18 cellular contexts compared by ENCODE assay signal in genomic region chr5:125125031-125125823, GRCh38.
DNase-seq lines count a peak whose midpoint lies in the region; FAIRE-seq and TF ChIP-seq lines count a peak whose summit lies in the region.
"Had no signal": no experiment of that assay in that cellular context is flagged by ENCODE, and none has a peak within 500 bp of the region (broad histone marks: within the 10 kb centered on the region; RNA-seq: fewer than 3 reads in every experiment).

No MANE protein-coding gene starts in this region.

- H3K23ac ChIP-seq in mesendoderm (ENCODE audit: low read length) = no peak overlapping the region

- H3F3A ChIP-seq in smooth muscle cell (ENCODE audit: low read depth) = no peaks in the 10 kb centered on the region

- no peak for TF ChIP-seq CTCF in fibroblast of villous mesenchyme (IDR thresholded peaks at IDR 0.05; ENCODE audit: insufficient read depth, low read depth, low read length)
- TF ChIP-seq CTCF in smooth muscle cell (IDR thresholded peaks at IDR 0.05; ENCODE audit: borderline replicate concordance, insufficient read depth, poor library complexity, severe bottlenecking) = no peak

- H3K79me2 ChIP-seq in smooth muscle cell (ENCODE audit: low read depth) (no peaks in the 10 kb centered on the region), mesendoderm (ENCODE audit: control insufficient read depth, insufficient read depth, low read length) (no peaks in the 10 kb centered on the region)

- no peak for TF ChIP-seq POLR2A in H54 (IDR thresholded peaks at IDR 0.05; ENCODE audit: low read depth, low read length)

- no peak overlapping the region for H3K56ac ChIP-seq in mesendoderm (ENCODE audit: low read length)

- DNase-seq in H54 (ENCODE audit: insufficient read length, low spot score) (no peak), SK-MEL-5 (ENCODE audit: low read depth, low spot score) (peak; percentile 35), fibroblast of villous mesenchyme (ENCODE audit: low read depth) (peak; percentile 23), smooth muscle cell (lab: John Stamatoyannopoulos, UW; ENCODE audit: unreplicated experiment) (no peak), mesendoderm (no peak), activated T-cell treated with anti-CD3 and anti-CD28 coated beads for 4 hours (no peak), AG20443 (ENCODE audit: low spot score) (no peak)
- DNase-seq: activated naive CD8-positive, alpha-beta T cell treated with anti-CD3 and anti-CD28 coated beads, Interleukin-2, amount 10 ng/mL, durations not matched to agents 7 days and 5 days; BE2C; COR-L47; left ventricle myocardium superior; NCI-H748 treated with DMSO at 0.1 percent for 48 hours; right lobe of liver; stimulated activated naive CD4-positive, alpha-beta T cell; tibial artery had no signal

- no peak overlapping the region for H3K9ac ChIP-seq in smooth muscle cell (ENCODE audit: low read depth)
- no peak overlapping the region for H3K9ac ChIP-seq in mesendoderm (ENCODE audit: low read length)

- H3K4me3 ChIP-seq in fibroblast of villous mesenchyme (ENCODE audit: low read depth, low read length) (no peak overlapping the region), smooth muscle cell (peak overlapping the region; percentile 5), mesendoderm (ENCODE audit: low read length) (no peak overlapping the region)
- H3K4me3 ChIP-seq: breast epithelium, GM23338, right lobe of liver, tibial artery had no signal

- in situ Hi-C loops in SK-MEL-5 (cut with HindIII; ENCODE audit: low pct_unique_long_range_greater_than_20kb, low sequenced_read_pairs) = no loop called here

- H3K36me3 ChIP-seq in smooth muscle cell (ENCODE audit: low read depth) (no peaks in the 10 kb centered on the region), mesendoderm (ENCODE audit: control insufficient read depth, insufficient read depth, low read length) (no peaks in the 10 kb centered on the region)
- H3K36me3 ChIP-seq: BE2C, breast epithelium, right lobe of liver, tibial artery had no signal

- H3K27me3 ChIP-seq in smooth muscle cell (ENCODE audit: low read depth) = no peaks in the 10 kb centered on the region
- no peaks in the 10 kb centered on the region for H3K27me3 ChIP-seq in mesendoderm (ENCODE audit: insufficient read depth, low read length, poor library complexity)
- H3K27me3 ChIP-seq: BE2C, breast epithelium, right lobe of liver, tibial artery had no signal

- H2BK5ac ChIP-seq in mesendoderm (ENCODE audit: low read length) = no peak overlapping the region

- H3K79me1 ChIP-seq in mesendoderm (ENCODE audit: low read length) = no peaks in the 10 kb centered on the region

- H4K8ac ChIP-seq in mesendoderm (ENCODE audit: low read depth, low read length) = no peak overlapping the region

- no peak overlapping the region for H2BK15ac ChIP-seq in mesendoderm (replicated peaks; ENCODE audit: low read depth)

- peak overlapping the region; percentile 65 for H3K4me2 ChIP-seq in smooth muscle cell
- no peak overlapping the region for H3K4me2 ChIP-seq in mesendoderm (ENCODE audit: low read length)
- H3K4me2 ChIP-seq: GM23338 had no signal

- peak; percentile 11 for FAIRE-seq in H54 (lab: Jason Lieb, UNC)
- FAIRE-seq: HTR-8/SVneo had no signal

- H4K20me1 ChIP-seq in smooth muscle cell (ENCODE audit: low read depth) = no peaks in the 10 kb centered on the region

- 36% methylated on average over 6 of the region's 6 CpGs for WGBS in smooth muscle cell (ENCODE audit: low lambda C conversion rate)
- WGBS in mesendoderm (ENCODE audit: extremely low coverage, insufficient coverage, low lambda C conversion rate) = no CpG with 5 or more reads among the region's 6 CpGs

- H3K27ac ChIP-seq in smooth muscle cell (ENCODE audit: low read depth) (peak overlapping the region; percentile 18), mesendoderm (ENCODE audit: low read depth, low read length) (no peak overlapping the region)
- H3K27ac ChIP-seq: breast epithelium, right lobe of liver, tibial artery had no signal

- no peak overlapping the region for H2AK5ac ChIP-seq in mesendoderm (ENCODE audit: low read length)

- H3K9me3 ChIP-seq in smooth muscle cell (replicated peaks; ENCODE audit: low read depth) = no peaks in the 10 kb centered on the region
- H3K9me3 ChIP-seq: BE2C, breast epithelium, right lobe of liver, tibial artery had no signal

- no peak overlapping the region for H3K18ac ChIP-seq in mesendoderm (ENCODE audit: low read length)

- H3K4ac ChIP-seq in mesendoderm (ENCODE audit: low read depth, low read length) = no peak overlapping the region

- H2AFZ ChIP-seq in smooth muscle cell (ENCODE audit: low read depth) = peak overlapping the region; percentile 19
- H2AFZ ChIP-seq: GM23338 had no signal

- H3K4me1 ChIP-seq in smooth muscle cell (ENCODE audit: low read depth) = peaks cover 11% of the 10 kb centered on the region
- H3K4me1 ChIP-seq in mesendoderm (ENCODE audit: control insufficient read depth, low read depth, low read length) = peaks cover 2% of the 10 kb centered on the region
- H3K4me1 ChIP-seq: BE2C, breast epithelium, right lobe of liver, tibial artery had no signal

- no peak overlapping the region for H2BK120ac ChIP-seq in mesendoderm (ENCODE audit: low read depth, low read length)

- no peak overlapping the region for H4K5ac ChIP-seq in mesendoderm (ENCODE audit: low read length)

Comparison
In these comparisons a context has a peak if more than half of its experiments do, and no peak if none do; other contexts are left out.
1. DNase-seq: peak in SK-MEL-5 (single experiment) and fibroblast of villous mesenchyme (single experiment); none in H54 (single experiment), smooth muscle cell (single experiment), mesendoderm (single experiment), activated T-cell treated with anti-CD3 and anti-CD28 coated beads for 4 hours (single experiment) and AG20443 (single experiment).